In genomic region chr12:40559865-40560264, GRCh38 we compare ENCODE assay signal across 19 cellular contexts.
DNase-seq lines count a peak whose midpoint lies in the region; ATAC-seq, FAIRE-seq and TF ChIP-seq lines count a peak whose summit lies in the region.
"Had no signal": no experiment of that assay in that cellular context is flagged by ENCODE, and none has a peak within 500 bp of the region (broad histone marks: within the 10 kb centered on the region; RNA-seq: fewer than 3 reads in every experiment).

No MANE protein-coding gene starts in this region.

- TF ChIP-seq POLR2A in GM12891 (IDR thresholded peaks at IDR 0.05; ENCODE audit: low read depth, low read length), result no peak
- no peak for TF ChIP-seq POLR2A in esophagus squamous epithelium (IDR thresholded peaks at IDR 0.05)

- no peaks in the 10 kb centered on the region for H3K36me3 Mint-ChIP-seq in T-helper 17 cell (ENCODE audit: low read depth)
- H3K36me3 Mint-ChIP-seq: CD4-positive, CD25-positive, alpha-beta regulatory T cell; stimulated activated memory B cell treated with anti-CD40 and anti-IgM and Interleukin-4, amounts not matched to agents 10 μg/mL and 1 μg/mL and 100 μg/mL, for 72 hours; T-cell had no signal

- H3K27me3 Mint-ChIP-seq in T-helper 17 cell, result no peaks in the 10 kb centered on the region
- H3K27me3 Mint-ChIP-seq: CD4-positive, CD25-positive, alpha-beta regulatory T cell; T-cell had no signal

- FAIRE-seq in GM12891 (lab: Jason Lieb, UNC), result peak; percentile 13

- H3K27ac ChIP-seq in esophagus squamous epithelium, result no peak overlapping the region
- H3K27ac ChIP-seq: skin epidermis, transverse colon had no signal

- no peak for TF ChIP-seq CTCF in esophagus squamous epithelium (IDR thresholded peaks at IDR 0.05)

- no peaks in the 10 kb centered on the region for H3K4me1 ChIP-seq in esophagus squamous epithelium
- H3K4me1 ChIP-seq: transverse colon had no signal

- no peak overlapping the region for H3K27ac Mint-ChIP-seq in T-helper 17 cell
- H3K27ac Mint-ChIP-seq: CD4-positive, CD25-positive, alpha-beta regulatory T cell; stimulated activated memory B cell treated with anti-CD40 and anti-IgM and Interleukin-4, amounts not matched to agents 10 μg/mL and 1 μg/mL and 100 μg/mL, for 72 hours; T-cell had no signal

- DNase-seq in GM12891 (ENCODE audit: insufficient read length, low spot score), result no peak
- DNase-seq in NCI-H1436 (lab: John Stamatoyannopoulos, UW), result no peak
- no peak for DNase-seq in stimulated activated naive CD4-positive, alpha-beta T cell treated with Interleukin-2 at 50 U/mL for 16 hours (lab: John Stamatoyannopoulos, UW)
- DNase-seq in T-helper 17 cell, result no peak
- no peak for DNase-seq in esophagus squamous epithelium (lab: John Stamatoyannopoulos, UW)
- DNase-seq: activated CD4-positive, CD25-positive, alpha-beta regulatory T cell; CD4-positive, CD25-positive, alpha-beta regulatory T cell; foreskin melanocyte; Karpas-422; NCI-H1417 treated with DMSO at 0.1 percent for 48 hours; NCI-H2227 treated with DMSO at 0.1 percent for 48 hours; posterior cingulate gyrus; T-cell; transverse colon had no signal

- peak; percentile 56 for ATAC-seq in GM19035 (IDR thresholded peaks at IDR 0.05; ENCODE audit: unreplicated experiment)
- peak; percentile 61 for ATAC-seq in GM21723 (IDR thresholded peaks at IDR 0.05; ENCODE audit: unreplicated experiment)
- ATAC-seq in HG03280 (IDR thresholded peaks at IDR 0.05; ENCODE audit: unreplicated experiment), result peak; percentile 64
- ATAC-seq in T-helper 17 cell, result no peak
- ATAC-seq: stimulated activated memory B cell treated with anti-CD40 and anti-IgM and Interleukin-4, amounts not matched to agents 10 μg/mL and 1 μg/mL and 100 μg/mL, for 72 hours; T-cell had no signal

- intact Hi-C loops in esophagus squamous epithelium (cut with DNase I), result no loop called here

- H3K36me3 ChIP-seq in esophagus squamous epithelium, result no peaks in the 10 kb centered on the region
- H3K36me3 ChIP-seq: transverse colon had no signal

- no peaks in the 10 kb centered on the region for H3K4me1 Mint-ChIP-seq in T-helper 17 cell
- H3K4me1 Mint-ChIP-seq: CD4-positive, CD25-positive, alpha-beta regulatory T cell; stimulated activated memory B cell treated with anti-CD40 and anti-IgM and Interleukin-4, amounts not matched to agents 10 μg/mL and 1 μg/mL and 100 μg/mL, for 72 hours; T-cell had no signal

- no peak overlapping the region for H3K4me3 Mint-ChIP-seq in T-helper 17 cell
- H3K4me3 Mint-ChIP-seq: CD4-positive, CD25-positive, alpha-beta regulatory T cell; stimulated activated memory B cell treated with anti-CD40 and anti-IgM and Interleukin-4, amounts not matched to agents 10 μg/mL and 1 μg/mL and 100 μg/mL, for 72 hours; T-cell had no signal

- H3K4me3 ChIP-seq in esophagus squamous epithelium, result no peak overlapping the region
- H3K4me3 ChIP-seq: skin epidermis, transverse colon had no signal

- no peaks in the 10 kb centered on the region for H3K27me3 ChIP-seq in esophagus squamous epithelium
- H3K27me3 ChIP-seq: transverse colon had no signal

- H3K9me3 ChIP-seq in T-helper 17 cell (ENCODE audit: control insufficient read depth, low read length, poor library complexity, severe bottlenecking) (no peaks in the 10 kb centered on the region), esophagus squamous epithelium (no peaks in the 10 kb centered on the region)
- H3K9me3 ChIP-seq: transverse colon had no signal

TF ChIP-seq in GM12891, 5 proteins besides CTCF, POLR2A, EP300 and RAD21:
- TF ChIP-seq POLR2AphosphoS5 (IDR thresholded peaks at IDR 0.05; ENCODE audit: low read depth, low read length) (no peak), PAX5 (IDR thresholded peaks at IDR 0.05; ENCODE audit: insufficient read depth, low read length, severe bottlenecking) (no peak), TAF1 (IDR thresholded peaks at IDR 0.05; ENCODE audit: low read depth, low read length) (no peak), POU2F2 (IDR thresholded peaks at IDR 0.05; ENCODE audit: low read depth, low read length) (no peak), SPI1 (IDR thresholded peaks at IDR 0.05; ENCODE audit: low read depth, low read length) (no peak)
